ENCODE assay signal across 8 cellular contexts in the genomic region with DNA sequence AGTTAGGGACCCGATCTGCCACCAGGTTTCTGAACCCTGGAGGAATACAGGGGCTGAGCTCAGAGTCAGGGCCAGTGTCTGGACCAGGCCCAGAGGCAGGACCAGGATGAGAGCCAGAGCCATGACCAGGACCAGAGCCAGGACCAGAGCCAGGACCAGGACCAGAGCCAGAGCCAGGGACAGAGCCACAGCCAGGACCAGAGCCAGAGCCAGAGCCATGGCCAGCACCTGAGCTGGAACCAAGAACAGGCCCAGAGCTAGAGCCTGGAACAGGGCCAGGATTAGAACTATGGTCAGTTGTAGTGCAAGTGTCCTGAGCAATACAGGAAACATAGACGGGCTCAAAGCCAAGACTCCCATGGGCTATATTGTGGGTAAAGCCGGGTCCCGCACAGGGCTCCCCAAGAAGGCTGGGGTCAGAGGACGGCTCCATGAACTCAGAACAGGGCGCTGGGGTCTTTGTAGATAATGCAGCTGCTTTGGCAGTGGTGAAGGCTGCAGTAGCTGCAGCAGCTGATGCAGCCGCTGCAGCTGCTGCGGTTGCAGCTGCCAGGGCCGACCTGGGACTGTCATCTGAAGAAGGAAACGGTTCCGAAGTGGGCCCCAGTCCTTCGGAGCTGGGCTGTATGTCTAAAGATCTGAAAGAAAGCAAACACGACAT. TPM values are rescaled to one million over a fixed set of nuclear protein-coding genes. Genes with fewer than 3 reads are reported as not detected.
DNase-seq lines count a peak whose midpoint lies in the region; TF ChIP-seq lines count a peak whose summit lies in the region.

No MANE protein-coding gene starts in this region.

- peaks cover 8% of the 10 kb centered on the region for H3K79me2 ChIP-seq in Karpas-422 (ENCODE audit: low read length)

- CTCF ChIA-PET in AG04450 (lab: Charles Lee), result interaction anchor here (1.2 to 5.6 kb wide), 4 partner anchors 14 to 208 kb away, joined by 3 to 48 read pairs (median 18); no protein-coding TSS in a partner anchor

- POLR2A ChIA-PET in AG04450 (lab: Yijun Ruan, JAX), result interaction anchor here (0.8 to 1.1 kb wide), 3 partner anchors 21 to 83 kb away, joined by 3 read pairs; no protein-coding TSS in a partner anchor

- H3K27ac ChIP-seq in AG04450 (ENCODE audit: low read depth, low read length), result no peak overlapping the region
- H3K27ac ChIP-seq in Karpas-422 (ENCODE audit: low read length), result no peak overlapping the region

- no peaks in the 10 kb centered on the region for H3K9me3 ChIP-seq in AG04450 (ENCODE audit: control insufficient read depth, insufficient read depth, low read length)
- H3K9me3 ChIP-seq in Karpas-422 (ENCODE audit: low read length), result no peaks in the 10 kb centered on the region
- no peaks in the 10 kb centered on the region for H3K9me3 ChIP-seq in mucosa of stomach (ENCODE audit: control insufficient read depth, low read length)

- H3K36me3 ChIP-seq in Karpas-422 (ENCODE audit: insufficient read depth, low read length) (peaks cover 18% of the 10 kb centered on the region; the same call in 1 of the 2 replicates), mucosa of stomach (ENCODE audit: control insufficient read depth, insufficient read depth, low read length) (no peaks in the 10 kb centered on the region)

- peak overlapping the region; percentile 90 for H3K4me2 ChIP-seq in Karpas-422 (ENCODE audit: low read depth, low read length, poor library complexity, severe bottlenecking)

- TF ChIP-seq CTCF in AG04450 (IDR thresholded peaks at IDR 0.05; ENCODE audit: low read depth, low read length) (no peak), choroid plexus epithelial cell (conservative IDR thresholded peaks at IDR 0.05; ENCODE audit: low read depth, low read length) (no peak)

- H3K9ac ChIP-seq in Karpas-422 (ENCODE audit: low read length) (peak overlapping the region; percentile 70), mucosa of stomach (ENCODE audit: low read length) (no peak overlapping the region)

- H2AFZ ChIP-seq in Karpas-422 (ENCODE audit: low read length), result no peak overlapping the region

- DNase-seq in AG04450 (ENCODE audit: low read depth, low spot score) (no peak), Karpas-422 (no peak), choroid plexus epithelial cell (ENCODE audit: low read depth) (peak; percentile 32), iPS-NIHi11 (ENCODE audit: low spot score) (no peak), HT-29 (ENCODE audit: low spot score) (no peak), cerebellar nuclear complex (lab: John Stamatoyannopoulos, UW) (no peak)
- no peak for DNase-seq in activated CD4-positive, alpha-beta T cell treated with anti-CD3 and anti-CD28 coated beads for 4 hours

- no peaks in the 10 kb centered on the region for H4K20me1 ChIP-seq in Karpas-422 (ENCODE audit: insufficient read depth, low read depth, low read length)

- H3K27me3 ChIP-seq in AG04450 (ENCODE audit: control insufficient read depth, insufficient read depth, low read length) (no peaks in the 10 kb centered on the region), Karpas-422 (ENCODE audit: low read length) (no peaks in the 10 kb centered on the region), mucosa of stomach (ENCODE audit: control insufficient read depth, insufficient read depth, low read length) (no peaks in the 10 kb centered on the region)

- H3K4me1 ChIP-seq in Karpas-422 (ENCODE audit: low read length) (peaks cover 37% of the 10 kb centered on the region), mucosa of stomach (ENCODE audit: control insufficient read depth, insufficient read depth, low read length) (peaks cover 26% of the 10 kb centered on the region)

- H3K9me2 ChIP-seq in Karpas-422 (replicated peaks; ENCODE audit: insufficient read depth, low read length), result no peaks in the 10 kb centered on the region

- peak overlapping the region; percentile 73 for H3K4me3 ChIP-seq in AG04450 (ENCODE audit: low read depth, low read length)
- peak overlapping the region; percentile 72 for H3K4me3 ChIP-seq in Karpas-422 (ENCODE audit: low read length)
- peak overlapping the region; percentile 65 for H3K4me3 ChIP-seq in choroid plexus epithelial cell (ENCODE audit: low read depth, low read length)
- H3K4me3 ChIP-seq in mucosa of stomach (ENCODE audit: low read length), result peak overlapping the region; percentile 32

RNA-seq across cellular contexts. Expression of a gene that starts 0.6 kb away (rescaled TPM):
- polyA plus RNA-seq in AG04450 (2011; rRNA removed), result 0.56 and 0.58 TPM in 2 replicates
- polyA minus RNA-seq in AG04450 (2011; rRNA and poly(A)+ RNA removed), result 1.0 and 1.1 TPM in 2 replicates
- 0.07 and 0.90 TPM in 2 replicates for total RNA-seq in Karpas-422 (2014; rRNA removed; shearing (Covaris generic); ENCODE audit: low replicate concordance)
- total RNA-seq in HT-29 (2014; rRNA removed; shearing (Covaris generic)), result 0.78 and 1.9 TPM in 2 replicates

RNA-seq across cellular contexts. Expression of a gene that starts 3.3 kb away (rescaled TPM):
- polyA plus RNA-seq in AG04450 (2011; rRNA removed), result 17.5 and 18.5 TPM in 2 replicates
- polyA minus RNA-seq in AG04450 (2011; rRNA and poly(A)+ RNA removed), result 2.6 and 7.0 TPM in 2 replicates
- 84.0 and 146 TPM in 2 replicates for total RNA-seq in Karpas-422 (2014; rRNA removed; shearing (Covaris generic); ENCODE audit: low replicate concordance)
- total RNA-seq in HT-29 (2014; rRNA removed; shearing (Covaris generic)), result 91.2 and 98.7 TPM in 2 replicates

RNA-seq across cellular contexts. Expression of a gene that starts 17.0 kb away (rescaled TPM):
- polyA plus RNA-seq in AG04450 (2011; rRNA removed), result not detected in 2 replicates
- not detected in 2 replicates for polyA minus RNA-seq in AG04450 (2011; rRNA and poly(A)+ RNA removed)
- not detected in 2 replicates for total RNA-seq in Karpas-422 (2014; rRNA removed; shearing (Covaris generic); ENCODE audit: low replicate concordance)
- total RNA-seq in HT-29 (2014; rRNA removed; shearing (Covaris generic)), result 0.10 and 0.16 TPM in 2 replicates

RNA-seq across cellular contexts. Expression of a gene that starts 17.5 kb away (rescaled TPM):
- polyA plus RNA-seq in AG04450 (2011; rRNA removed), result 3.3 and 4.7 TPM in 2 replicates
- polyA minus RNA-seq in AG04450 (2011; rRNA and poly(A)+ RNA removed), result 4.1 and 5.5 TPM in 2 replicates
- total RNA-seq in Karpas-422 (2014; rRNA removed; shearing (Covaris generic); ENCODE audit: low replicate concordance), result 2.9 and 3.0 TPM in 2 replicates
- total RNA-seq in HT-29 (2014; rRNA removed; shearing (Covaris generic)), result 3.1 and 4.5 TPM in 2 replicates

RNA-seq across cellular contexts. Expression of a gene that starts 20.1 kb away (rescaled TPM):
- polyA plus RNA-seq in AG04450 (2011; rRNA removed), result 31.9 and 44.6 TPM in 2 replicates
- 40.5 and 48.0 TPM in 2 replicates for polyA minus RNA-seq in AG04450 (2011; rRNA and poly(A)+ RNA removed)
- total RNA-seq in Karpas-422 (2014; rRNA removed; shearing (Covaris generic); ENCODE audit: low replicate concordance), result 8.5 and 18.0 TPM in 2 replicates
- total RNA-seq in HT-29 (2014; rRNA removed; shearing (Covaris generic)), result 6.3 and 8.3 TPM in 2 replicates
